In the genomic region with DNA sequence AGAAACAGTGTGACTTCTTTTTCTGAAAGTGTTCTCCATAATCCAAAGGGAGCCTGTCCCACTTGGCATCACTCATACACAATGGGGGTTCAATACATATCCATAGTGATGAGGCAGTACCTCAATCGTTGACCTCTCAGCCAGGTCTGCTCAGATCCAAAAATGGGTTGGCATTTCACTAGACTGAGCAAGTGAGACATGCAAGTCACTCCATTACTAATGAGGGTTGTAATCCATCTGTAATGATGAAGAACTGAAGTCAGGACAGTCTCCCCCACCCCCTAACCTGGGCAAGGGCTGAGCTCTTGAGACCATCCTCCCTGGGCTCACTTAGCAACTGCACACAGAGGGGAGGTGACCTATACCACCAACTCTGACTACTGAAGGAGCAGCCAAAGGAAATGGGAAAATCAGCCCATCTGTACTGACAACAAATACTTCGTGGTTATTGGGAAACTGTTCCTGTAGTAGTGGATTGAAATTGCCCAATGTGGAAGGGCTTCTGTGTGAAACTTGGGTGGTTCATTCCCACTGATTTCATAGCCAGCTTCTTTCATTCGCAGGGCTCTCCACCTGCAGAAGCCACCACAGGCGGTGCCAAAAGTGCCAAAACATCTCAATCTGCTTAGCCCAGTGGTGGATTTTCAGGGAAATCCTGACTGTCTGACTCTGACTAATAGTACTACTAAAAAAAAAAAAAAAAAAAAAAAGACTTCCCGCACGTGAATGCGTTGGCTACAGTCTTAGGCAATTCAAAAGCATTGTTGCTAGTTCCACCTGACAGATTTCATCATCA, we compare ENCODE assay signal across 11 cellular contexts. TPM values are rescaled to one million over a fixed set of nuclear protein-coding genes. Genes with fewer than 3 reads are reported as not detected.
A peak's percentile ranks its signal among the peaks of the same experiment; 100 is the strongest.
DNase-seq lines count a peak whose midpoint lies in the region; ATAC-seq and TF ChIP-seq lines count a peak whose summit lies in the region.
"Had no signal": no experiment of that assay in that cellular context is flagged by ENCODE, and none has a peak within 500 bp of the region (broad histone marks: within the 10 kb centered on the region; RNA-seq: fewer than 3 reads in every experiment).

No MANE protein-coding gene starts in this region.

- no peak overlapping the region for H3K9ac ChIP-seq in HCT116 (ENCODE audit: low read length)

- POLR2A ChIA-PET in HCT116 (lab: Charles Lee) = no interaction called here

- H3K4me3 ChIP-seq in HCT116 (replicated peaks in 1 of 2; ENCODE audit: low read depth in 1 of 2, low read length in 2 of 2) (no peak overlapping the region), ascending aorta (no peak overlapping the region), right atrium auricular region (peak overlapping the region in 1 of 2 donors; percentile 2)
- H3K4me3 ChIP-seq: colonic mucosa had no signal

- H3K9me3 ChIP-seq in HCT116 (ENCODE audit: control insufficient read depth in 1 of 2, insufficient read depth in 1 of 2, low read depth in 1 of 2, low read length in 2 of 2) (no peaks in the 10 kb centered on the region), ascending aorta (no peaks in the 10 kb centered on the region), right atrium auricular region (no peaks in the 10 kb centered on the region)
- H3K9me3 ChIP-seq: colonic mucosa had no signal

- no peak for TF ChIP-seq CTCF in HCT116 (IDR thresholded peaks at IDR 0.05 in 2 of 3, conservative IDR thresholded peaks at IDR 0.05 in 1 of 3; ENCODE audit: borderline replicate concordance in 1 of 3, insufficient read depth in 1 of 3, low read depth in 2 of 3, low read length in 2 of 3)
- TF ChIP-seq CTCF in ascending aorta (IDR thresholded peaks at IDR 0.05) = no peak
- TF ChIP-seq CTCF in right atrium auricular region (IDR thresholded peaks at IDR 0.05) = no peak

- DNase-seq in A172 (ENCODE audit: low spot score) (peak; percentile 45), HCT116 (ENCODE audit: low read depth, low spot score) (no peak), ascending aorta (ENCODE audit: low spot score in 2 of 2) (peak in 1 of 2 donors; percentile 84), right atrium auricular region (ENCODE audit: low spot score) (peak; percentile 77), left colon (no peak), KG1 (lab: John Stamatoyannopoulos, UW) (no peak), C1 segment of cervical spinal cord (lab: John Stamatoyannopoulos, UW) (no peak), NCI-H2171 (lab: John Stamatoyannopoulos, UW) (no peak)
- DNase-seq: activated CD4-positive, alpha-beta T cell treated with anti-CD3 and anti-CD28 coated beads for 48 hours; colonic mucosa; NCI-H69 had no signal

- H3K9me2 ChIP-seq in HCT116 (ENCODE audit: insufficient read depth) = no peaks in the 10 kb centered on the region

- intact Hi-C loops in HCT116 (cut with micrococcal nuclease) = no loop called here
- intact Hi-C loops in ascending aorta (cut with DNase I) = loop anchor here (2.0 to 10.0 kb wide), 3 partner anchors 148 to 1042 kb away; a partner anchor contains a TSS
- intact Hi-C loops in left colon (cut with DNase I, micrococcal nuclease) = no loop called here

- RAD21 ChIA-PET in HCT116 (lab: Charles Lee; ENCODE audit: low non-redundant PET in 1 of 2, low total read pairs in 2 of 2, uncharacterized antibody in 2 of 2, unreplicated experiment in 2 of 2) = no interaction called here

- ATAC-seq in HCT116 (no peak), left colon (no peak)

- no peak for TF ChIP-seq POLR2A in HCT116 (IDR thresholded peaks at IDR 0.05; ENCODE audit: borderline replicate concordance, extremely low read depth, insufficient read depth, insufficient read length)

- H3K79me2 ChIP-seq in HCT116 (ENCODE audit: insufficient read depth, low read length) = no peaks in the 10 kb centered on the region

- no peaks in the 10 kb centered on the region for H3K36me3 ChIP-seq in HCT116 (ENCODE audit: control insufficient read depth in 1 of 2, insufficient read depth in 2 of 2, low read length in 2 of 2)
- no peaks in the 10 kb centered on the region for H3K36me3 ChIP-seq in ascending aorta
- H3K36me3 ChIP-seq in right atrium auricular region = no peaks in the 10 kb centered on the region
- H3K36me3 ChIP-seq: colonic mucosa had no signal

- H3K27me3 ChIP-seq in HCT116 (ENCODE audit: insufficient read depth, low read length) (no peaks in the 10 kb centered on the region), ascending aorta (no peaks in the 10 kb centered on the region), right atrium auricular region (no peaks in the 10 kb centered on the region)

- CTCF ChIA-PET in HCT116 (lab: Charles Lee) = no interaction called here

- TF ChIP-seq RAD21 in HCT116 (IDR thresholded peaks at IDR 0.05; ENCODE audit: low read depth) = no peak

- no peaks in the 10 kb centered on the region for H3K4me1 ChIP-seq in HCT116 (ENCODE audit: control insufficient read depth in 1 of 2, insufficient read depth in 2 of 2, low read length in 2 of 2)
- peaks cover 18 to 51% of the 10 kb centered on the region in 2 donors for H3K4me1 ChIP-seq in ascending aorta
- peaks cover 0 to 43% of the 10 kb centered on the region in 2 donors for H3K4me1 ChIP-seq in right atrium auricular region

- no peak overlapping the region for H3K27ac ChIP-seq in HCT116 (ENCODE audit: low read depth, low read length)
- H3K27ac ChIP-seq in ascending aorta = peak overlapping the region; percentile 82 to 87
- H3K27ac ChIP-seq in right atrium auricular region = peak overlapping the region; percentile 59 to 67
- H3K27ac ChIP-seq: colonic mucosa had no signal

- BruUV-seq in HCT116 (replicated peaks; lab: Mats Ljungman, UMichigan) = no TSS peak

- H3K4me2 ChIP-seq in HCT116 (ENCODE audit: low read length) = no peak overlapping the region

- H4K20me1 ChIP-seq in HCT116 (ENCODE audit: insufficient read depth) = no peaks in the 10 kb centered on the region

- no peak overlapping the region for H2AFZ ChIP-seq in HCT116 (ENCODE audit: low read depth, low read length, poor library complexity, severe bottlenecking)

TF ChIP-seq in HCT116, 20 proteins besides CTCF, POLR2A, EP300 and RAD21:
- TF ChIP-seq EZH2phosphoT487 (IDR thresholded peaks at IDR 0.05; ENCODE audit: borderline replicate concordance) (no peak), CEBPB (IDR thresholded peaks at IDR 0.05; ENCODE audit: low read depth) (peak; percentile 57; the same call in 1 of the 2 replicates)

RNA-seq across cellular contexts. Expression of a gene that starts 5.0 kb away (rescaled TPM):
- 1.7 and 2.8 TPM in 2 replicates for total RNA-seq in A172 (2014; rRNA removed; shearing (Covaris generic))
- total RNA-seq in HCT116 (2021; ENCODE audit: unreplicated experiment) (not detected), ascending aorta (2.1 TPM), right atrium auricular region (10 to 100 TPM in 1 of 2 donors, 1 to 10 TPM in 1; 5.1 to 12.0 TPM), left colon (under 1 TPM; 0.25 to 0.64 TPM)
- not detected in 2 replicates for polyA plus RNA-seq in HCT116 (2012)

Comparison
In these comparisons a context has a peak if more than half of its experiments do, and no peak if none do; other contexts are left out.
1. DNase-seq: peak in A172 (single experiment) and right atrium auricular region (single experiment); none in HCT116 (single experiment), left colon (0 of 2), KG1 (single experiment), C1 segment of cervical spinal cord (0 of 14) and NCI-H2171 (single experiment).